ENCODE assay signal across 8 cellular contexts in genomic region chr19:37370880-37371661, GRCh38. TPM values are rescaled to one million over a fixed set of nuclear protein-coding genes. Genes with fewer than 3 reads are reported as not detected.
A peak's percentile ranks its signal among the peaks of the same experiment; 100 is the strongest.
DNase-seq lines count a peak whose midpoint lies in the region; ATAC-seq and TF ChIP-seq lines count a peak whose summit lies in the region.

Gene ZNF527, plus strand, starts transcription at chr19:37371099. Its CDS starts 3,100 bp downstream, at chr19:37374199.

- intact Hi-C loops in left ventricle myocardium superior (cut with micrococcal nuclease), result no loop called here

- peaks cover 12% of the 10 kb centered on the region for H3K36me3 Mint-ChIP-seq in T-helper 1 cell treated with Interleukin-12 subunit alpha and Interleukin-12 subunit beta and Interleukin-4 antibody, amounts not matched to agents 30 μg/mL and 1 μg/mL, for 36 hours (ENCODE audit: low read depth)
- H3K36me3 Mint-ChIP-seq in progenitor cell of endocrine pancreas (ENCODE audit: insufficient read depth), result no peaks in the 10 kb centered on the region

- peak within 1 kb of the TSS; percentile 99 for H3K4me3 Mint-ChIP-seq in T-helper 1 cell treated with Interleukin-12 subunit alpha and Interleukin-12 subunit beta and Interleukin-4 antibody, amounts not matched to agents 30 μg/mL and 1 μg/mL, for 36 hours
- peak within 1 kb of the TSS; percentile 92 for H3K4me3 Mint-ChIP-seq in progenitor cell of endocrine pancreas (ENCODE audit: low read depth)

- ATAC-seq in HG02870 (IDR thresholded peaks at IDR 0.05; ENCODE audit: unreplicated experiment), result peak; percentile 94
- ATAC-seq in left ventricle myocardium superior, result peak; percentile 98

- DNase-seq in GM13977 (ENCODE audit: low spot score), result peak; percentile 96
- DNase-seq in NCI-H146 treated with DMSO at 0.1 percent for 48 hours (lab: John Stamatoyannopoulos, UW; ENCODE audit: unreplicated experiment), result peak; percentile 89
- DNase-seq in anterior cingulate cortex (lab: John Stamatoyannopoulos, UW), result peak; percentile 89 to 99 (median 98)
- DNase-seq in left ventricle myocardium superior, result peak; percentile 99
- DNase-seq in progenitor cell of endocrine pancreas (ENCODE audit: low spot score, unreplicated experiment), result peak; percentile 97
- peak; percentile 98 for DNase-seq in ureter (ENCODE audit: low spot score)

- H3K27me3 Mint-ChIP-seq in T-helper 1 cell treated with Interleukin-12 subunit alpha and Interleukin-12 subunit beta and Interleukin-4 antibody, amounts not matched to agents 30 μg/mL and 1 μg/mL, for 36 hours (ENCODE audit: low read depth), result no peaks in the 10 kb centered on the region
- no peaks in the 10 kb centered on the region for H3K27me3 Mint-ChIP-seq in progenitor cell of endocrine pancreas

- peak within 1 kb of the TSS; percentile 93 for H3K27ac Mint-ChIP-seq in T-helper 1 cell treated with Interleukin-12 subunit alpha and Interleukin-12 subunit beta and Interleukin-4 antibody, amounts not matched to agents 30 μg/mL and 1 μg/mL, for 36 hours
- peak within 1 kb of the TSS; percentile 98 for H3K27ac Mint-ChIP-seq in progenitor cell of endocrine pancreas

- in situ Hi-C loops in GM13977 (cut with MboI; ENCODE audit: low pct_unique_long_range_greater_than_20kb, low sequenced_read_pairs, unreplicated experiment), result no loop called here

- H3K9me3 Mint-ChIP-seq in T-helper 1 cell treated with Interleukin-12 subunit alpha and Interleukin-12 subunit beta and Interleukin-4 antibody, amounts not matched to agents 30 μg/mL and 1 μg/mL, for 36 hours, result peaks cover 22% of the 10 kb centered on the region
- H3K9me3 Mint-ChIP-seq in progenitor cell of endocrine pancreas (ENCODE audit: low read depth), result no peaks in the 10 kb centered on the region

- H3K4me1 Mint-ChIP-seq in T-helper 1 cell treated with Interleukin-12 subunit alpha and Interleukin-12 subunit beta and Interleukin-4 antibody, amounts not matched to agents 30 μg/mL and 1 μg/mL, for 36 hours (ENCODE audit: low read depth), result peaks cover 6% of the 10 kb centered on the region
- peaks cover 10% of the 10 kb centered on the region for H3K4me1 Mint-ChIP-seq in progenitor cell of endocrine pancreas (ENCODE audit: low read depth)

- TF ChIP-seq CTCF in GM13977 (IDR thresholded peaks at IDR 0.05; ENCODE audit: extremely low read depth, insufficient read depth, missing control alignments) (no peak), progenitor cell of endocrine pancreas (IDR thresholded peaks at IDR 0.05; ENCODE audit: unreplicated experiment) (no peak)

RNA-seq across cellular contexts. Expression of gene ZNF527, which starts in this region (rescaled TPM):
- total RNA-seq in left ventricle myocardium superior (6.1 TPM), progenitor cell of endocrine pancreas (7.9 and 9.3 TPM in 2 replicates), ureter (7.5 TPM)

Comparison
In these comparisons a context has a peak if more than half of its experiments do, and no peak if none do; other contexts are left out.
1. Peak in every context shown above with its lines: DNase-seq and ATAC-seq.